In the genomic region with DNA sequence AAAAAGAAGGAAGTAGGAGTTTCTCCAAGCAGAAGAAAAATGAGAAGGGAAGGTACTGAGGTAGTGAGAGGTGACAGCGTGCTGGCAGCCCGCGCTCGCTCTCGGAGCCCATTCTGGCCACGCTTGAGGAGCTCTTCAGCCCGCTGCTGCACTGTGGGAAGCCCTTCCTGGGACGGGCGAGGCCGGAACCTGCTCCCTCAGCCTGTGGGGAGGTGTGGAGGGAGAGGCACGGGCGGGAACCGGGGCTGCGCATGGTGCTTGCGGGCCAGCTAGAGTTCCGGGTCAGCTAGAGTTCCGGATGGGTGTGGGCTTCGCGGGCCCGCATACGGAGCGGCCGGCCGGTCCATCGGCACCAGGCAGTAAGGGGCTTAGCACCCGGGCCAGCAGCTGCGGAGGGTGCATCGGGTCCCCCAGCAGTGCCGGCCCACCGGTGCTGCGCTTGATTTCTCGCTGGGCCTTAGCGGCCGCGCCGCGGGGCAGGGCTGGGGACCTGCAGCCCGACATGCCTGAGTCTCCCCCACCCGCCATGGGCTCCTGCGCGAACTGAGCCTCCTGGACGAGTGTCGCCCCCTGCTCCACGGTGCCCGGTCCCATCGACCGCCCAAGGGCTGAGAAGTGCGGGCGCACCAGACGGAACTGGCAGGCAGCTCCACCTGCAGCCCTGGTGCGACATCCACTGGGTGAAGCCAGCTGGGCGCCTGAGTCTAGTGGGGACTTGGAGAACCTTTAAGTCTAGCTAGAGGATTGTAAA, we compare ENCODE assay signal across 9 cellular contexts. TPM values are rescaled to one million over a fixed set of nuclear protein-coding genes. Genes with fewer than 3 reads are reported as not detected.
DNase-seq lines count a peak whose midpoint lies in the region; ATAC-seq, FAIRE-seq and TF ChIP-seq lines count a peak whose summit lies in the region.
"Had no signal": no experiment of that assay in that cellular context is flagged by ENCODE, and none has a peak within 500 bp of the region (broad histone marks: within the 10 kb centered on the region; RNA-seq: fewer than 3 reads in every experiment).

No MANE protein-coding gene starts in this region.

- intact Hi-C loops in esophagus muscularis mucosa (cut with DNase I) = loop anchor here (10.0 kb wide), 1 partner anchor 277 kb away; no protein-coding TSS in a partner anchor

- H3K27ac Mint-ChIP-seq in T-helper 1 cell treated with Interleukin-12 subunit alpha and Interleukin-12 subunit beta and Interleukin-4 antibody, amounts not matched to agents 30 μg/mL and 1 μg/mL, for 36 hours = peak overlapping the region; percentile 63
- H3K27ac Mint-ChIP-seq in stimulated activated memory B cell treated with anti-CD40 and anti-IgM and Interleukin-4, amounts not matched to agents 10 μg/mL and 1 μg/mL and 100 μg/mL, for 72 hours = peak overlapping the region; percentile 61

- WGBS in esophagus muscularis mucosa = 35% methylated on average over 24 of the region's 52 CpGs

- peaks cover 10% of the 10 kb centered on the region for H3K4me1 Mint-ChIP-seq in T-helper 1 cell treated with Interleukin-12 subunit alpha and Interleukin-12 subunit beta and Interleukin-4 antibody, amounts not matched to agents 30 μg/mL and 1 μg/mL, for 36 hours (ENCODE audit: low read depth)
- peaks cover 12% of the 10 kb centered on the region for H3K4me1 Mint-ChIP-seq in stimulated activated memory B cell treated with anti-CD40 and anti-IgM and Interleukin-4, amounts not matched to agents 10 μg/mL and 1 μg/mL and 100 μg/mL, for 72 hours

- H3K9me3 Mint-ChIP-seq in T-helper 1 cell treated with Interleukin-12 subunit alpha and Interleukin-12 subunit beta and Interleukin-4 antibody, amounts not matched to agents 30 μg/mL and 1 μg/mL, for 36 hours = peaks cover 8% of the 10 kb centered on the region
- peaks cover 3% of the 10 kb centered on the region for H3K9me3 Mint-ChIP-seq in stimulated activated memory B cell treated with anti-CD40 and anti-IgM and Interleukin-4, amounts not matched to agents 10 μg/mL and 1 μg/mL and 100 μg/mL, for 72 hours

- ATAC-seq in stimulated activated memory B cell treated with anti-CD40 and anti-IgM and Interleukin-4, amounts not matched to agents 10 μg/mL and 1 μg/mL and 100 μg/mL, for 72 hours = peak; percentile 54
- ATAC-seq in HG03039 (IDR thresholded peaks at IDR 0.05; ENCODE audit: unreplicated experiment) (no peak), SK-N-SH treated with all-trans-retinoic acid at 6 μM for 48 hours (no peak)

- H3K4me1 ChIP-seq in esophagus muscularis mucosa = peaks cover 0 to 7% (median 7%) of the 10 kb centered on the region in 4 donors

- FAIRE-seq in GM19239 (lab: Jason Lieb, UNC) (peak; percentile 81), frontal cortex (lab: Jason Lieb, UNC) (no peak)

- no peaks in the 10 kb centered on the region for H3K9me3 ChIP-seq in esophagus muscularis mucosa

- no peak for TF ChIP-seq EP300 in esophagus muscularis mucosa (IDR thresholded peaks at IDR 0.05)

- H3K36me3 Mint-ChIP-seq in T-helper 1 cell treated with Interleukin-12 subunit alpha and Interleukin-12 subunit beta and Interleukin-4 antibody, amounts not matched to agents 30 μg/mL and 1 μg/mL, for 36 hours (ENCODE audit: low read depth) = peaks cover 2% of the 10 kb centered on the region
- no peaks in the 10 kb centered on the region for H3K36me3 Mint-ChIP-seq in stimulated activated memory B cell treated with anti-CD40 and anti-IgM and Interleukin-4, amounts not matched to agents 10 μg/mL and 1 μg/mL and 100 μg/mL, for 72 hours

- H3K4me3 Mint-ChIP-seq in T-helper 1 cell treated with Interleukin-12 subunit alpha and Interleukin-12 subunit beta and Interleukin-4 antibody, amounts not matched to agents 30 μg/mL and 1 μg/mL, for 36 hours = peak overlapping the region; percentile 64
- peak overlapping the region; percentile 84 for H3K4me3 Mint-ChIP-seq in stimulated activated memory B cell treated with anti-CD40 and anti-IgM and Interleukin-4, amounts not matched to agents 10 μg/mL and 1 μg/mL and 100 μg/mL, for 72 hours

- H3K27ac ChIP-seq in esophagus muscularis mucosa (replicated peaks in 1 of 4) = no peak overlapping the region

- DNase-seq in GM19239 (ENCODE audit: insufficient read length, low spot score) (no peak), esophagus muscularis mucosa (ENCODE audit: extremely low spot score) (no peak), frontal cortex (ENCODE audit: low spot score in 2 of 2) (no peak)
- no peak for DNase-seq in activated CD4-positive, CD25-positive, alpha-beta regulatory T cell treated with anti-CD3 and anti-CD28 coated beads, Interleukin-2, amount 50 U/mL, for 72 hours
- DNase-seq: MV-4-11 had no signal

- TF ChIP-seq CTCF in esophagus muscularis mucosa (IDR thresholded peaks at IDR 0.05) = no peak

- peaks cover 53% of the 10 kb centered on the region for H3K27me3 Mint-ChIP-seq in T-helper 1 cell treated with Interleukin-12 subunit alpha and Interleukin-12 subunit beta and Interleukin-4 antibody, amounts not matched to agents 30 μg/mL and 1 μg/mL, for 36 hours (ENCODE audit: low read depth)
- H3K27me3 Mint-ChIP-seq in stimulated activated memory B cell treated with anti-CD40 and anti-IgM and Interleukin-4, amounts not matched to agents 10 μg/mL and 1 μg/mL and 100 μg/mL, for 72 hours = peaks cover 50% of the 10 kb centered on the region

- H3K27me3 ChIP-seq in esophagus muscularis mucosa = peaks cover 0 to 41% (median 4%) of the 10 kb centered on the region in 4 donors

- no peaks in the 10 kb centered on the region for H3K36me3 ChIP-seq in esophagus muscularis mucosa

- no peak for TF ChIP-seq POLR2A in esophagus muscularis mucosa (IDR thresholded peaks at IDR 0.05; ENCODE audit: low read depth)

- H3K4me3 ChIP-seq in esophagus muscularis mucosa = peak overlapping the region; percentile 44 to 57 (median 47)

TF ChIP-seq in SK-N-SH treated with all-trans-retinoic acid at 6 μM for 48 hours, 23 proteins besides CTCF, POLR2A, EP300 and RAD21:
- TF ChIP-seq PATZ1 (CRISPR knock-in tag; IDR thresholded peaks at IDR 0.05; ENCODE audit: borderline replicate concordance) (no peak), GLIS3 (CRISPR knock-in tag; IDR thresholded peaks at IDR 0.05) (no peak), ZNF8 (CRISPR knock-in tag; IDR thresholded peaks at IDR 0.05) (no peak), CSRNP3 (CRISPR knock-in tag; IDR thresholded peaks at IDR 0.05) (no peak), ZFP3 (CRISPR knock-in tag; IDR thresholded peaks at IDR 0.05) (no peak), TOX (CRISPR knock-in tag; IDR thresholded peaks at IDR 0.05; ENCODE audit: borderline replicate concordance) (no peak), BACH2 (CRISPR knock-in tag; IDR thresholded peaks at IDR 0.05; ENCODE audit: borderline replicate concordance) (no peak), ZC3H10 (CRISPR knock-in tag; IDR thresholded peaks at IDR 0.05) (no peak), OSR1 (CRISPR knock-in tag; IDR thresholded peaks at IDR 0.05) (no peak)
TF ChIP-seq in SK-N-SH treated with all-trans-retinoic acid at 6 μM for 48 hours: peak in this region for 0.

RNA-seq across cellular contexts. Expression of gene CYS1, which starts 11.1 kb away (rescaled TPM):
- total RNA-seq in esophagus muscularis mucosa (10 to 100 TPM; 16.9 to 56.4 (median 35.4) TPM), frontal cortex (0.82 TPM)

RNA-seq across cellular contexts. Expression of gene RRM2, which starts 31.2 kb away (rescaled TPM):
- total RNA-seq in esophagus muscularis mucosa (1 to 10 TPM in 2 of 4 donors, not detected in 2; 1.7 to 4.6 TPM), frontal cortex (4.1 TPM)

RNA-seq across cellular contexts. Expression of gene KLF11, which starts 48.0 kb away (rescaled TPM):
- 10 to 100 TPM; 15.8 to 51.6 (median 33.9) TPM for total RNA-seq in esophagus muscularis mucosa
- 13.0 TPM for total RNA-seq in frontal cortex
